In the genomic region with DNA sequence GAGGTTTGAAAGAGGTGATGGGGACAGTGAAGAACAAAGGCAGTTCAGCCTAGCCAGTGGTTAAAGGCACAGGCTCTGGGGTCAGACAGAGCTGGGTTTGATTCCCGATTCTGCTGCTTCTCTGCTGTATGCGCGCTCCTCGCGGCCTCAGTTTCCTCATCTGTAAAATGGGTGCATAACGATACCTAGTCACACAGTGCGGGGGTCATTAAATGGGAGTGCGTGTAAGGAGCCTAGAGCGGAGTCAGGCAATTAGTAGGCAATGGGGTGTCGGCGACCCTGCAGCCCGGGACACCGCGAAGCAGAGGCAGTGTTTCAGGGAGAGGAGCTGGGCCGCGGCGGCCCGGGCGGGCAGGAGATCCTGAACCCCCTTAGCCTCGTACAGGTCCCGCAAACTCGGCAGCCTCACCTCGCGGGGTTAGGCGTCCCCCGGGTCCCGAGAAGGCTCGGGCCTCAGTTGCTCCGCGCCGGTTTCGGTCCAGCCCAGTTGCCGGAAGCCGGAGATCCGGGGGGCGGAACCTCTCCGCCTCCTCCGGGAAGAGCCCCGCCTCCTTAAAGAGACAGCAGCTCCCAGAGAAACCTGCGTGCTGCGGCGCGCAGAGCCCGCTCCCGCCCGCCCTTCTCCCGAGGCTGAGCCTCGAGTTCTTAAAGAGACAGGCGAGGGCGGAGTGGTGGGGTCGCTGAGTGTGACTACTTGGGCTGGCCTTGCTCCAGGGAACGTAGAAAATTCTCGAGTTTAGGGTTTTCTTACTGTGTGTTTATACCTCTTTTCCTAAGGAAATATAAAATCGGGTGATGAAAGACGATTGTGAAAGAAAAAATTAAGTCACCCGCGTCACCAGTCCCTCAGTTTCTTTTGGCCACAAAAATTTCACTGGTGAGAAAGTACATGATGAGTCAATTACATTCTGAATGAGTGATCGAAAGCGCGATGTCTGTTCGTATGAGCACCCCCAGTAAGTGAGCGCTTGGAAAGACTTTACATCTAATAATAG, we compare ENCODE assay signal across 8 cellular contexts. TPM values are rescaled to one million over a fixed set of nuclear protein-coding genes. Genes with fewer than 3 reads are reported as not detected.
A peak's percentile ranks its signal among the peaks of the same experiment; 100 is the strongest.
DNase-seq lines count a peak whose midpoint lies in the region; ATAC-seq, FAIRE-seq and TF ChIP-seq lines count a peak whose summit lies in the region.

A gene (minus strand): TSS at position 494 of the 995 bp plus-strand sequence. CDS start 860 bp downstream, outside the sequence.

- ATAC-seq in HG02759 (IDR thresholded peaks at IDR 0.05; ENCODE audit: unreplicated experiment) (peak; percentile 93), heart left ventricle (peak; percentile 98 to 100 (median 100))

- peak within 1 kb of the TSS; percentile 39 to 79 (median 79) for H3K27ac ChIP-seq in adrenal gland
- H3K27ac ChIP-seq in heart left ventricle = peak within 1 kb of the TSS in 11 of 12 donors; percentile 19 to 92 (median 72)
- peak within 1 kb of the TSS; percentile 81 to 91 (median 86) for H3K27ac ChIP-seq in transverse colon

- peak; percentile 76 for DNase-seq in GM12891 (ENCODE audit: insufficient read length, low spot score)
- peak; percentile 86 to 91 (median 91) for DNase-seq in NCI-H1417 (lab: John Stamatoyannopoulos, UW)
- peak; percentile 69 to 94 (median 80) for DNase-seq in T-helper 1 cell
- peak; percentile 90 to 95 (median 92) for DNase-seq in adrenal gland
- peak; percentile 91 to 95 (median 93) for DNase-seq in heart left ventricle
- DNase-seq in pons (ENCODE audit: low spot score) = peak; percentile 95
- DNase-seq in transverse colon = peak; percentile 93

- H3K9me3 ChIP-seq in adrenal gland (replicated peaks in 1 of 3) (no peaks in the 10 kb centered on the region), heart left ventricle (no peaks in the 10 kb centered on the region), transverse colon (no peaks in the 10 kb centered on the region)

- H3K4me1 ChIP-seq in adrenal gland (replicated peaks in 1 of 2) = peaks cover 10 to 21% of the 10 kb centered on the region in 2 donors
- peaks cover 0 to 45% (median 8%) of the 10 kb centered on the region in 12 donors for H3K4me1 ChIP-seq in heart left ventricle
- H3K4me1 ChIP-seq in transverse colon = peaks cover 0 to 18% (median 11%) of the 10 kb centered on the region in 4 donors

- peak; percentile 33 for FAIRE-seq in GM12891 (lab: Jason Lieb, UNC)

- H3K27me3 ChIP-seq in adrenal gland (no peaks in the 10 kb centered on the region), heart left ventricle (no peaks in the 10 kb centered on the region), transverse colon (no peaks in the 10 kb centered on the region)

- TF ChIP-seq CTCF in adrenal gland (IDR thresholded peaks at IDR 0.05) (no peak), heart left ventricle (IDR thresholded peaks at IDR 0.05) (no peak), transverse colon (IDR thresholded peaks at IDR 0.05) (no peak)

- peak within 1 kb of the TSS; percentile 21 to 94 (median 71) for H3K4me3 ChIP-seq in adrenal gland
- peak within 1 kb of the TSS; percentile 44 to 100 (median 81) for H3K4me3 ChIP-seq in heart left ventricle
- peak within 1 kb of the TSS; percentile 51 to 98 (median 92) for H3K4me3 ChIP-seq in transverse colon

- intact Hi-C loops in adrenal gland (cut with DNase I) = loop anchor here (5.0 to 10.0 kb wide), 2 partner anchors 53 to 55 kb away; a partner anchor contains a TSS
- intact Hi-C loops in heart left ventricle (cut with DNase I) = loop anchor here (2.0 to 10.0 kb wide), 6 partner anchors 52 to 165 kb away; a partner anchor contains a TSS
- intact Hi-C loops in transverse colon (cut with DNase I; ENCODE audit: low total_unique reads) = no loop called here

- TF ChIP-seq POLR2A in GM12891 (IDR thresholded peaks at IDR 0.05; ENCODE audit: low read depth, low read length) (peak; percentile 66; the same call in 1 of the 2 replicates), adrenal gland (IDR thresholded peaks at IDR 0.05) (peak; percentile 5 to 70), heart left ventricle (IDR thresholded peaks at IDR 0.05) (peak in 1 of 2 donors; percentile 67), transverse colon (IDR thresholded peaks at IDR 0.05) (peak; percentile 58)

- no peak for TF ChIP-seq EP300 in transverse colon (IDR thresholded peaks at IDR 0.05; ENCODE audit: low read depth)

- H3K36me3 ChIP-seq in adrenal gland (replicated peaks in 1 of 2) (peaks cover 0 to 4% of the 10 kb centered on the region in 2 donors), heart left ventricle (peaks cover 0 to 42% (median 12%) of the 10 kb centered on the region in 9 donors), transverse colon (peaks cover 0 to 2% (median 0%) of the 10 kb centered on the region in 4 donors)

- in situ Hi-C loops in transverse colon (cut with MboI; ENCODE audit: low pct_ligation_motif_present in 1 of 4, low pct_unique_long_range_greater_than_20kb in 1 of 4, low sequenced_read_pairs in 3 of 4) = loop anchor here in 1 of 4 donors (10.0 kb wide), 1 partner anchor 65 kb away; no protein-coding TSS in a partner anchor

- 1 to 5% (median 2%) methylated on average over 27 to 62 of the region's 62 CpGs for WGBS in adrenal gland, 4 donors
- WGBS in heart left ventricle, 4 donors = 2 to 4% (median 3%) methylated on average over 43 to 62 of the region's 62 CpGs
- 1 to 3% methylated on average over 11 to 51 of the region's 62 CpGs for WGBS in transverse colon (ENCODE audit: low coverage in 1 of 2), 2 donors

TF ChIP-seq in GM12891, 5 proteins besides CTCF, POLR2A, EP300 and RAD21:
- no peak for TF ChIP-seq PAX5 (IDR thresholded peaks at IDR 0.05; ENCODE audit: insufficient read depth, low read length, severe bottlenecking)
- TF ChIP-seq POLR2AphosphoS5 (IDR thresholded peaks at IDR 0.05; ENCODE audit: low read depth, low read length) = 0 out of 2 replicates have a peak, but pooled peaks have one; percentile 44
- TF ChIP-seq TAF1 (IDR thresholded peaks at IDR 0.05; ENCODE audit: low read depth, low read length) = no peak; the same call in 1 of the 2 replicates
- TF ChIP-seq POU2F2 (IDR thresholded peaks at IDR 0.05; ENCODE audit: low read depth, low read length) = 0 out of 2 replicates have a peak, but pooled peaks have one; percentile 47
- TF ChIP-seq SPI1 (IDR thresholded peaks at IDR 0.05; ENCODE audit: low read depth, low read length) = 0 out of 2 replicates have a peak, but pooled peaks have one; percentile 5

RNA-seq across cellular contexts. Expression of the gene that starts here (rescaled TPM):
- polyA plus RNA-seq in GM12891 (2012; ENCODE audit: low read depth, missing spikeins) = 13.1 TPM
- total RNA-seq in adrenal gland = 10 to 100 TPM; 24.8 to 59.5 (median 38.9) TPM
- 10 to 100 TPM; 22.2 to 55.2 (median 23.1) TPM for polyA plus RNA-seq in adrenal gland
- 10 to 100 TPM; 11.2 to 23.5 (median 14.4) TPM for total RNA-seq in heart left ventricle
- 10 to 100 TPM in 1 of 2 donors, 1 to 10 TPM in 1; 8.7 to 29.5 TPM for polyA plus RNA-seq in heart left ventricle
- 10 to 100 TPM; 10.1 to 24.6 (median 17.4) TPM for total RNA-seq in transverse colon

Comparison
In these comparisons a context has a peak if more than half of its experiments do, and no peak if none do; other contexts are left out.
1. Peak in every context shown above with its lines: DNase-seq, ATAC-seq, H3K4me3 ChIP-seq and H3K27ac ChIP-seq.